Comparison of ENCODE assay signal across 25 cellular contexts in genomic region chr22:47784367-47784983, GRCh38.
DNase-seq lines count a peak whose midpoint lies in the region; ATAC-seq, FAIRE-seq and TF ChIP-seq lines count a peak whose summit lies in the region.
"Had no signal": no experiment of that assay in that cellular context is flagged by ENCODE, and none has a peak within 500 bp of the region (broad histone marks: within the 10 kb centered on the region; RNA-seq: fewer than 3 reads in every experiment).

No MANE protein-coding gene starts in this region.

- no peak for TF ChIP-seq EP300 in H1 (IDR thresholded peaks at IDR 0.05; ENCODE audit: borderline replicate concordance in 1 of 2, low read depth in 2 of 2, low read length in 2 of 2)

- intact Hi-C loops in left ventricle myocardium superior (cut with micrococcal nuclease), result no loop called here
- intact Hi-C loops in posterior vena cava (cut with DNase I), result no loop called here
- intact Hi-C loops in vagina (cut with DNase I), result no loop called here

- H2BK15ac ChIP-seq in H1 (ENCODE audit: low read length), result no peak overlapping the region

- H2AFZ ChIP-seq in H1 (ENCODE audit: low read length), result no peak overlapping the region
- H2AFZ ChIP-seq: GM23248 had no signal

- TF ChIP-seq POLR2A in H1 (IDR thresholded peaks at IDR 0.05; ENCODE audit: control extremely low read depth in 1 of 2, low read depth in 2 of 2, low read length in 2 of 2) (no peak), vagina (IDR thresholded peaks at IDR 0.05) (no peak)

- H3K4me3 ChIP-seq in right atrium auricular region, result no peak overlapping the region
- no peak overlapping the region for H3K4me3 ChIP-seq in H1 (ENCODE audit: extremely low read depth in 1 of 4, insufficient read depth in 2 of 4, low read depth in 3 of 4, low read length in 4 of 4)
- no peak overlapping the region for H3K4me3 ChIP-seq in vagina
- H3K4me3 ChIP-seq: BLaER1 treated with 17β-estradiol and CSF1 and Interleukin-3, amounts not matched to agents 10 nM and 100 nM; GM23248; K562 had no signal

- peak overlapping the region; percentile 45; the same call in 1 of the 2 replicates for H4K8ac ChIP-seq in H1 (ENCODE audit: extremely low read depth, insufficient read depth, low read length)

- H3K9me3 ChIP-seq in right atrium auricular region (peaks cover 0 to 9% of the 10 kb centered on the region in 2 donors), H1 (ENCODE audit: insufficient read depth in 2 of 2, low read depth in 1 of 2, low read length in 1 of 2) (no peaks in the 10 kb centered on the region), vagina (no peaks in the 10 kb centered on the region)

- H3K4me1 ChIP-seq in right atrium auricular region, result no peaks in the 10 kb centered on the region
- no peaks in the 10 kb centered on the region for H3K4me1 ChIP-seq in H1 (replicated peaks in 1 of 4; ENCODE audit: control insufficient read depth in 3 of 4, insufficient read depth in 4 of 4, low read length in 3 of 4)
- H3K4me1 ChIP-seq in vagina, result no peaks in the 10 kb centered on the region
- H3K4me1 ChIP-seq: BLaER1 treated with 17β-estradiol and CSF1 and Interleukin-3, amounts not matched to agents 10 nM and 100 nM had no signal

- H4K91ac ChIP-seq in H1 (replicated peaks; ENCODE audit: insufficient read length, low read length), result no peak overlapping the region

- no peak overlapping the region for H2AK5ac ChIP-seq in H1 (ENCODE audit: low read depth, low read length)

- POLR2A ChIA-PET in H1 (lab: Charles Lee; ENCODE audit: partially characterized antibody), result interaction anchor here (0.6 kb wide), 1 partner anchor 288 kb away, joined by 3 read pairs; no protein-coding TSS in a partner anchor

- no peak overlapping the region for H3K56ac ChIP-seq in H1 (replicated peaks; ENCODE audit: insufficient read length, low read depth, low read length)

- no peaks in the 10 kb centered on the region for H3K27me3 ChIP-seq in right atrium auricular region
- no peaks in the 10 kb centered on the region for H3K27me3 ChIP-seq in H1 (replicated peaks in 1 of 4; ENCODE audit: control insufficient read depth in 3 of 4, extremely low read depth in 1 of 4, insufficient read depth in 3 of 4, low read length in 3 of 4)
- H3K27me3 ChIP-seq in vagina, result no peaks in the 10 kb centered on the region
- H3K27me3 ChIP-seq: BLaER1 treated with 17β-estradiol and CSF1 and Interleukin-3, amounts not matched to agents 10 nM and 100 nM had no signal

- no peak overlapping the region for H4K5ac ChIP-seq in H1 (ENCODE audit: insufficient read length, low read depth, low read length)

- no peak overlapping the region for H3K4me2 ChIP-seq in H1 (ENCODE audit: insufficient read depth in 1 of 2, low read depth in 2 of 2, low read length in 2 of 2)
- H3K4me2 ChIP-seq: BLaER1 treated with 17β-estradiol and CSF1 and Interleukin-3, amounts not matched to agents 10 nM and 100 nM had no signal

- CTCF ChIA-PET in H1 (lab: Charles Lee; ENCODE audit: partially characterized antibody), result interaction anchor here (0.7 to 2.3 kb wide), 11 partner anchors 9 to 324 kb away, joined by 3 to 8 read pairs (median 4); no protein-coding TSS in a partner anchor

- H2BK5ac ChIP-seq in H1 (ENCODE audit: low read depth, low read length), result no peak overlapping the region

- H3K23me2 ChIP-seq in H1 (ENCODE audit: low read depth, low read length), result no peaks in the 10 kb centered on the region

- H2BK120ac ChIP-seq in H1 (replicated peaks; ENCODE audit: low read depth, low read length), result no peak overlapping the region

- WGBS in H1 (ENCODE audit: extremely low coverage in 1 of 2, insufficient coverage in 1 of 2, insufficient read length in 1 of 2, insufficient replicate concordance in 2 of 2, low coverage in 1 of 2, low lambda C conversion rate in 2 of 2, missing lambda C conversion rate in 1 of 2), 2 experiments, result 80% methylated on average over 4 of the region's 4 CpGs; no CpG with 5 or more reads in 1 of the 2 experiments

- no peaks in the 10 kb centered on the region for H3K79me2 ChIP-seq in H1 (ENCODE audit: control insufficient read depth in 1 of 2, insufficient read depth in 2 of 2, low read length in 2 of 2)

- no peak overlapping the region for H2BK20ac ChIP-seq in H1 (ENCODE audit: low read length)

- no peak for TF ChIP-seq RAD21 in H1 (IDR thresholded peaks at IDR 0.05 in 1 of 2, conservative IDR thresholded peaks at IDR 0.05 in 1 of 2; ENCODE audit: low read depth in 2 of 2, low read length in 2 of 2)

- H3K36me3 ChIP-seq in right atrium auricular region, result no peaks in the 10 kb centered on the region
- no peaks in the 10 kb centered on the region for H3K36me3 ChIP-seq in H1 (ENCODE audit: control insufficient read depth in 2 of 4, insufficient read depth in 4 of 4, low read length in 3 of 4)
- no peaks in the 10 kb centered on the region for H3K36me3 ChIP-seq in vagina
- H3K36me3 ChIP-seq: BLaER1 treated with 17β-estradiol and CSF1 and Interleukin-3, amounts not matched to agents 10 nM and 100 nM had no signal

- no peak for ATAC-seq in left ventricle myocardium superior
- ATAC-seq: HCT116, K562 had no signal

- no peak for FAIRE-seq in H1 (lab: Jason Lieb, UNC)
- FAIRE-seq: D721Med, GM12892, GM18507, GM19239, HTR-8/SVneo, K562 had no signal

- no peak overlapping the region for H3K4ac ChIP-seq in H1 (replicated peaks; ENCODE audit: insufficient read length, low read depth, low read length)

- H3K23ac ChIP-seq in H1 (ENCODE audit: insufficient read length), result no peak overlapping the region

- H3K14ac ChIP-seq in H1 (ENCODE audit: insufficient read length), result no peak overlapping the region

- no peaks in the 10 kb centered on the region for H4K20me1 ChIP-seq in H1 (replicated peaks in 1 of 2; ENCODE audit: control insufficient read depth in 1 of 2, insufficient read depth in 2 of 2, low read length in 2 of 2)
- H4K20me1 ChIP-seq: BLaER1 treated with 17β-estradiol and CSF1 and Interleukin-3, amounts not matched to agents 10 nM and 100 nM had no signal

- H3K79me1 ChIP-seq in H1 (ENCODE audit: low read depth, low read length), result no peaks in the 10 kb centered on the region

- no peak overlapping the region for H2BK12ac ChIP-seq in H1 (ENCODE audit: low read depth, low read length)

- H3K9ac ChIP-seq in H1 (replicated peaks in 1 of 4; ENCODE audit: extremely low read depth in 1 of 4, low read depth in 3 of 4, low read length in 3 of 4), result no peak overlapping the region
- H3K9ac ChIP-seq: BLaER1 treated with 17β-estradiol and CSF1 and Interleukin-3, amounts not matched to agents 10 nM and 100 nM; GM23248 had no signal

- no peak overlapping the region for H3K27ac ChIP-seq in right atrium auricular region
- no peak overlapping the region for H3K27ac ChIP-seq in H1 (ENCODE audit: low read depth, low read length)
- H3K27ac ChIP-seq in vagina, result no peak overlapping the region
- H3K27ac ChIP-seq: BLaER1 treated with 17β-estradiol and CSF1 and Interleukin-3, amounts not matched to agents 10 nM and 100 nM; GM23248 had no signal

- DNase-seq in right atrium auricular region (ENCODE audit: low spot score) (peak; percentile 36), left ventricle myocardium superior (no peak), H1 (ENCODE audit: low read depth in 1 of 2, low spot score in 2 of 2) (peak in 1 of 2 experiments; percentile 26), posterior vena cava (ENCODE audit: low spot score) (peak; percentile 48), vagina (ENCODE audit: extremely low spot score in 2 of 2) (peak; percentile 25 to 56), RKO (ENCODE audit: low spot score) (no peak), RPMI8226 (no peak)
- DNase-seq in stimulated activated naive CD4-positive, alpha-beta T cell treated with Interleukin-2 at 50 U/mL for 16 hours (lab: John Stamatoyannopoulos, UW), result no peak
- DNase-seq: 8988T; CD4-positive, CD25-positive, alpha-beta regulatory T cell; CD8-positive, alpha-beta memory T cell; COR-L47; DMS79; GDM1; GM23248; HFFc6; IMR-90 had no signal

- TF ChIP-seq CTCF in right atrium auricular region (IDR thresholded peaks at IDR 0.05), result no peak
- TF ChIP-seq CTCF in H1 (IDR thresholded peaks at IDR 0.05; ENCODE audit: control extremely low read depth in 1 of 3, insufficient read depth in 1 of 3, low read depth in 1 of 3, low read length in 3 of 3), result no peak
- TF ChIP-seq CTCF in vagina (IDR thresholded peaks at IDR 0.05), result no peak

- no peak overlapping the region for H3K18ac ChIP-seq in H1 (ENCODE audit: extremely low read depth, low read length)

TF ChIP-seq in H1, 55 proteins besides CTCF, POLR2A, EP300 and RAD21:
- TF ChIP-seq SIRT6 (IDR thresholded peaks at IDR 0.05; ENCODE audit: low read length), result no peak
- TF ChIP-seq RBBP5 (IDR thresholded peaks at IDR 0.05; ENCODE audit: borderline replicate concordance, low read depth, low read length), result no peak
- no peak for TF ChIP-seq POLR2AphosphoS5 (IDR thresholded peaks at IDR 0.05; ENCODE audit: low read depth, low read length)
- no peak for TF ChIP-seq KDM1A (IDR thresholded peaks at IDR 0.05; ENCODE audit: borderline replicate concordance, low read length)
- TF ChIP-seq EGR1 (IDR thresholded peaks at IDR 0.05; ENCODE audit: borderline replicate concordance, low read depth, low read length), result no peak
- no peak for TF ChIP-seq BRCA1 (IDR thresholded peaks at IDR 0.05; ENCODE audit: low read depth, low read length)
- TF ChIP-seq PHF8 (conservative IDR thresholded peaks at IDR 0.05; ENCODE audit: low read depth, low read length), result no peak

Comparison
In these comparisons a context has a peak if more than half of its experiments do, and no peak if none do; other contexts are left out.
1. DNase-seq: peak in right atrium auricular region (single experiment), posterior vena cava (single experiment) and vagina (2 of 2); none in left ventricle myocardium superior (single experiment), RKO (single experiment), stimulated activated naive CD4-positive, alpha-beta T cell treated with Interleukin-2 at 50 U/mL for 16 hours (single experiment) and RPMI8226 (single experiment).